Comparison of ENCODE assay signal across 20 cellular contexts in genomic region chrX:11059923-11060322, GRCh38. TPM values are rescaled to one million over a fixed set of nuclear protein-coding genes. Genes with fewer than 3 reads are reported as not detected.
A peak's percentile ranks its signal among the peaks of the same experiment; 100 is the strongest.
DNase-seq lines count a peak whose midpoint lies in the region; FAIRE-seq and TF ChIP-seq lines count a peak whose summit lies in the region.
"Had no signal": no experiment of that assay in that cellular context is flagged by ENCODE, and none has a peak within 500 bp of the region (broad histone marks: within the 10 kb centered on the region; RNA-seq: fewer than 3 reads in every experiment).

No MANE protein-coding gene starts in this region.

- no peak for TF ChIP-seq POLR2A in prostate gland (IDR thresholded peaks at IDR 0.05)

- peaks cover 2% of the 10 kb centered on the region for H3K4me1 Mint-ChIP-seq in astrocyte (ENCODE audit: low read depth, unreplicated experiment)
- H3K4me1 Mint-ChIP-seq in activated naive CD4-positive, alpha-beta T cell treated with anti-CD3 and anti-CD28 coated beads for 36 hours (ENCODE audit: low read depth) = no peaks in the 10 kb centered on the region
- H3K4me1 Mint-ChIP-seq: CD14-positive monocyte, neural progenitor cell had no signal

- CTCF ChIA-PET in activated naive CD4-positive, alpha-beta T cell treated with anti-CD3 and anti-CD28 coated beads for 36 hours (lab: Charles Lee) = no interaction called here

- H4K20me1 ChIP-seq in astrocyte (ENCODE audit: insufficient read depth, low read length) = no peaks in the 10 kb centered on the region

- H3K9me3 Mint-ChIP-seq in astrocyte (ENCODE audit: unreplicated experiment) = no peaks in the 10 kb centered on the region
- H3K9me3 Mint-ChIP-seq in activated naive CD4-positive, alpha-beta T cell treated with anti-CD3 and anti-CD28 coated beads for 36 hours = no peaks in the 10 kb centered on the region
- H3K9me3 Mint-ChIP-seq: activated T-helper 1 cell treated with anti-CD3 and anti-CD28 coated beads, Interleukin-12 subunit alpha, Interleukin-12 subunit beta, Interleukin-2, Interleukin-4 antibody, amounts not matched to agents 30 ng/mL and 10 ng/mL and 1 ng/mL, durations not matched to agents 14 hours and 24 hours and 36 hours had no signal

- H3K4me3 ChIP-seq in astrocyte (ENCODE audit: insufficient read depth, low read depth, low read length) (no peak overlapping the region), prostate gland (no peak overlapping the region)
- H3K4me3 ChIP-seq: left ventricle myocardium inferior, neural progenitor cell, SJCRH30, suprapubic skin had no signal

- WGBS in prostate gland = 91% methylated on average over 2 of the region's 2 CpGs

- H3K27ac ChIP-seq in astrocyte (ENCODE audit: low read depth, low read length) (no peak overlapping the region), prostate gland (no peak overlapping the region)
- H3K27ac ChIP-seq: KMS-11, left ventricle myocardium inferior, neural progenitor cell, SJCRH30, suprapubic skin had no signal

- DNase-seq in EH (ENCODE audit: low read depth) (peak; percentile 72), LHCN-M2 (ENCODE audit: low read depth) (peak; percentile 66), astrocyte (ENCODE audit: low read depth) (peak; percentile 42), kidney glomerular epithelial cell (lab: John Stamatoyannopoulos, UW) (peak; percentile 28), NCI-H524 treated with DMSO at 0.1 percent for 48 hours (lab: John Stamatoyannopoulos, UW) (no peak), hypothalamus (lab: John Stamatoyannopoulos, UW) (no peak), prostate gland (ENCODE audit: low spot score) (no peak)
- no peak for DNase-seq in activated naive CD4-positive, alpha-beta T cell treated with anti-CD3 and anti-CD28 coated beads for 36 hours
- DNase-seq: activated CD4-positive, alpha-beta T cell treated with anti-CD3 and anti-CD28 coated beads for 1 hour; activated CD8-positive, alpha-beta memory T cell treated with anti-CD3 and anti-CD28 coated beads for 24 hours; DMS153; left ventricle myocardium inferior; NCI-H1105; NCI-H69 had no signal

- H3K9me3 ChIP-seq in astrocyte (ENCODE audit: insufficient read depth, low read depth, low read length) (no peaks in the 10 kb centered on the region), prostate gland (no peaks in the 10 kb centered on the region)
- H3K9me3 ChIP-seq: left ventricle myocardium inferior, suprapubic skin had no signal

- H3K36me3 Mint-ChIP-seq in astrocyte (ENCODE audit: low read depth, unreplicated experiment) = no peaks in the 10 kb centered on the region
- H3K36me3 Mint-ChIP-seq in activated naive CD4-positive, alpha-beta T cell treated with anti-CD3 and anti-CD28 coated beads for 36 hours (ENCODE audit: low read depth) = no peaks in the 10 kb centered on the region
- H3K36me3 Mint-ChIP-seq: CD14-positive monocyte, neural progenitor cell had no signal

- H3K4me1 ChIP-seq in astrocyte (ENCODE audit: insufficient read depth, low read length) (peaks cover 7% of the 10 kb centered on the region), prostate gland (replicated peaks) (no peaks in the 10 kb centered on the region)
- H3K4me1 ChIP-seq: left ventricle myocardium inferior, neural progenitor cell, suprapubic skin had no signal

- no peak overlapping the region for H3K9ac ChIP-seq in astrocyte (ENCODE audit: low read length)
- H3K9ac ChIP-seq: KMS-11, neural progenitor cell had no signal

- no peaks in the 10 kb centered on the region for H3K79me2 ChIP-seq in astrocyte (ENCODE audit: insufficient read depth, low read length)

- H3K4me2 ChIP-seq in astrocyte (ENCODE audit: low read length) = no peak overlapping the region
- H3K4me2 ChIP-seq: KMS-11, neural progenitor cell had no signal

- intact Hi-C loops in prostate gland (cut with DNase I) = no loop called here
- intact Hi-C loops in activated naive CD4-positive, alpha-beta T cell treated with anti-CD3 and anti-CD28 coated beads for 36 hours (cut with micrococcal nuclease) = no loop called here

- FAIRE-seq in astrocyte (lab: Jason Lieb, UNC) = peak; percentile 94

- TF ChIP-seq CTCF in astrocyte (IDR thresholded peaks at IDR 0.05; ENCODE audit: insufficient read depth, low read depth, low read length) (no peak), prostate gland (IDR thresholded peaks at IDR 0.05) (no peak)

- no peaks in the 10 kb centered on the region for H3K27me3 Mint-ChIP-seq in astrocyte (ENCODE audit: low read depth, unreplicated experiment)
- H3K27me3 Mint-ChIP-seq in activated naive CD4-positive, alpha-beta T cell treated with anti-CD3 and anti-CD28 coated beads for 36 hours (ENCODE audit: low read depth) = no peaks in the 10 kb centered on the region

- no peak overlapping the region for H3K4me3 Mint-ChIP-seq in astrocyte (ENCODE audit: unreplicated experiment)
- H3K4me3 Mint-ChIP-seq in activated naive CD4-positive, alpha-beta T cell treated with anti-CD3 and anti-CD28 coated beads for 36 hours = no peak overlapping the region
- H3K4me3 Mint-ChIP-seq: activated T-helper 1 cell treated with anti-CD3 and anti-CD28 coated beads, Interleukin-12 subunit alpha, Interleukin-12 subunit beta, Interleukin-2, Interleukin-4 antibody, amounts not matched to agents 30 ng/mL and 10 ng/mL and 1 ng/mL, durations not matched to agents 14 hours and 24 hours and 36 hours; CD14-positive monocyte; neural progenitor cell had no signal

- H2AFZ ChIP-seq in astrocyte (ENCODE audit: low read depth, low read length) = no peak overlapping the region
- H2AFZ ChIP-seq: neural progenitor cell had no signal

- H3K27me3 ChIP-seq in astrocyte (ENCODE audit: insufficient read depth, low read length) (no peaks in the 10 kb centered on the region), prostate gland (replicated peaks; ENCODE audit: insufficient read depth) (no peaks in the 10 kb centered on the region)
- H3K27me3 ChIP-seq: neural progenitor cell, SJCRH30, suprapubic skin had no signal

- H3K27ac Mint-ChIP-seq in astrocyte (ENCODE audit: unreplicated experiment) = no peak overlapping the region
- no peak overlapping the region for H3K27ac Mint-ChIP-seq in activated naive CD4-positive, alpha-beta T cell treated with anti-CD3 and anti-CD28 coated beads for 36 hours
- H3K27ac Mint-ChIP-seq: activated T-helper 1 cell treated with anti-CD3 and anti-CD28 coated beads, Interleukin-12 subunit alpha, Interleukin-12 subunit beta, Interleukin-2, Interleukin-4 antibody, amounts not matched to agents 30 ng/mL and 10 ng/mL and 1 ng/mL, durations not matched to agents 14 hours and 24 hours and 36 hours; CD14-positive monocyte; neural progenitor cell had no signal

- no peaks in the 10 kb centered on the region for H3K36me3 ChIP-seq in astrocyte (ENCODE audit: insufficient read depth, low read length)
- H3K36me3 ChIP-seq in prostate gland = no peaks in the 10 kb centered on the region
- H3K36me3 ChIP-seq: left ventricle myocardium inferior, neural progenitor cell, suprapubic skin had no signal

RNA-seq across cellular contexts. Expression of gene HCCS, which starts 51.2 kb away (rescaled TPM):
- total RNA-seq in LHCN-M2 (2014; rRNA removed) (20.0 and 23.1 TPM in 2 replicates), astrocyte (38.0 and 39.2 TPM in 2 replicates), prostate gland (10 to 100 TPM in 1 of 2 donors, 1 to 10 TPM in 1; 8.6 to 17.6 TPM)
- 39.2 TPM for polyA plus RNA-seq in LHCN-M2 (2012)
- total RNA-seq in activated naive CD4-positive, alpha-beta T cell treated with anti-CD3 and anti-CD28 coated beads for 36 hours = 10 to 100 TPM; 19.2 to 19.5 TPM

Comparison
In these comparisons a context has a peak if more than half of its experiments do, and no peak if none do; other contexts are left out.
1. DNase-seq: peak in EH (single experiment), LHCN-M2 (single experiment), astrocyte (single experiment) and kidney glomerular epithelial cell (single experiment); none in NCI-H524 treated with DMSO at 0.1 percent for 48 hours (single experiment), hypothalamus (0 of 51), prostate gland (single experiment) and activated naive CD4-positive, alpha-beta T cell treated with anti-CD3 and anti-CD28 coated beads for 36 hours (single experiment).